14 cellular contexts compared by ENCODE assay signal in the genomic region with DNA sequence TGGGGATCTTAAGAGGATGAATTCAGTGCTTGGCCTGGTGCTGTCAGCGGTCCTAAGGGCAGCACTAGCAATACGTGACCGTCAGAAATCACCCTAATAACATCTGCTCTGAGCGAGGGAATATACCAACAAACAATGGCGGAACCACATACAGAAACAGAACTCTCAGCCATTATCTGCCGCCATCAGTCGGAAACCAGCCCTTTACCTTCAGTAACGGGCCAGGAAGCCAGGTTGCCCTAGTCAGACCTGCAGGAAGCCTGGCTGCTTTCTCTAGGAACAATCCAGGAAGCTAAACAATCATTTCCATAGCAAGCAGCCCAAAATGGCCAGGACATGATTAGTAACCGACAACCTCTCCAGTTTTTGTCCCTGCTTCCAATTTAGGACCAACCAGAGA. TPM values are rescaled to one million over a fixed set of nuclear protein-coding genes. Genes with fewer than 3 reads are reported as not detected.
DNase-seq lines count a peak whose midpoint lies in the region; ATAC-seq and TF ChIP-seq lines count a peak whose summit lies in the region.
"Had no signal": no experiment of that assay in that cellular context is flagged by ENCODE, and none has a peak within 500 bp of the region (broad histone marks: within the 10 kb centered on the region; RNA-seq: fewer than 3 reads in every experiment).

No MANE protein-coding gene starts in this region.

- no peak for ATAC-seq in stimulated activated effector memory CD8-positive, alpha-beta T cell treated with anti-CD3 and anti-CD28 coated beads, Interleukin-12 subunit alpha, Interleukin-12 subunit beta, amount 100 ng/mL, for 72 hours
- no peak for ATAC-seq in GM18511 (IDR thresholded peaks at IDR 0.05; ENCODE audit: unreplicated experiment)

- peak overlapping the region; percentile 5 for H3K9ac ChIP-seq in SK-N-MC (ENCODE audit: insufficient read length)
- H3K9ac ChIP-seq: GM23248 had no signal

- H3K27ac Mint-ChIP-seq in activated naive CD4-positive, alpha-beta T cell treated with anti-CD3 and anti-CD28 coated beads, Interleukin-2, amount 50 U/mL, for 24 hours, result peak overlapping the region; percentile 27
- peak overlapping the region; percentile 81 for H3K27ac Mint-ChIP-seq in endothelial cell (ENCODE audit: unreplicated experiment)
- H3K27ac Mint-ChIP-seq in stimulated activated effector memory CD8-positive, alpha-beta T cell treated with anti-CD3 and anti-CD28 coated beads, Interleukin-12 subunit alpha, Interleukin-12 subunit beta, amount 100 ng/mL, for 72 hours, result peak overlapping the region; percentile 88

- DNase-seq in activated naive CD4-positive, alpha-beta T cell (lab: John Stamatoyannopoulos, UW), result no peak
- DNase-seq in SK-N-MC (ENCODE audit: low read depth, low spot score), result no peak
- DNase-seq in endothelial cell (ENCODE audit: low spot score), result no peak
- no peak for DNase-seq in stimulated activated effector memory CD8-positive, alpha-beta T cell treated with anti-CD3 and anti-CD28 coated beads, Interleukin-12 subunit alpha, Interleukin-12 subunit beta, amount 100 ng/mL, for 72 hours (ENCODE audit: low spot score in 2 of 2)
- DNase-seq in CD1c-positive myeloid dendritic cell (ENCODE audit: extremely low spot score), result no peak
- DNase-seq in NCI-H187 treated with DMSO at 0.1 percent for 48 hours (lab: John Stamatoyannopoulos, UW), result no peak
- DNase-seq: activated effector memory CD4-positive, alpha-beta T cell treated with anti-CD3 and anti-CD28 coated beads, Interleukin-2, amount 50 U/mL, for 16 hours; GM23248; thyroid gland had no signal

- H3K9me3 ChIP-seq in SK-N-MC (ENCODE audit: low read depth, low read length), result no peaks in the 10 kb centered on the region
- H3K9me3 ChIP-seq: right atrium auricular region, thyroid gland had no signal

- H3K27me3 Mint-ChIP-seq in activated naive CD4-positive, alpha-beta T cell treated with anti-CD3 and anti-CD28 coated beads, Interleukin-2, amount 50 U/mL, for 24 hours, result no peaks in the 10 kb centered on the region
- peaks cover 17% of the 10 kb centered on the region for H3K27me3 Mint-ChIP-seq in endothelial cell (ENCODE audit: unreplicated experiment)

- peaks cover 66% of the 10 kb centered on the region for H3K4me1 Mint-ChIP-seq in activated naive CD4-positive, alpha-beta T cell treated with anti-CD3 and anti-CD28 coated beads, Interleukin-2, amount 50 U/mL, for 24 hours
- H3K4me1 Mint-ChIP-seq in endothelial cell (ENCODE audit: unreplicated experiment), result peaks cover 71% of the 10 kb centered on the region
- peaks cover 82% of the 10 kb centered on the region for H3K4me1 Mint-ChIP-seq in stimulated activated effector memory CD8-positive, alpha-beta T cell treated with anti-CD3 and anti-CD28 coated beads, Interleukin-12 subunit alpha, Interleukin-12 subunit beta, amount 100 ng/mL, for 72 hours

- no peak for TF ChIP-seq CTCF in endothelial cell (IDR thresholded peaks at IDR 0.05; ENCODE audit: unreplicated experiment)

- H3K36me3 Mint-ChIP-seq in activated naive CD4-positive, alpha-beta T cell treated with anti-CD3 and anti-CD28 coated beads, Interleukin-2, amount 50 U/mL, for 24 hours, result peaks cover 2% of the 10 kb centered on the region
- H3K36me3 Mint-ChIP-seq in endothelial cell (ENCODE audit: low read depth, unreplicated experiment), result peaks cover 30% of the 10 kb centered on the region
- peaks cover 88% of the 10 kb centered on the region for H3K36me3 Mint-ChIP-seq in stimulated activated effector memory CD8-positive, alpha-beta T cell treated with anti-CD3 and anti-CD28 coated beads, Interleukin-12 subunit alpha, Interleukin-12 subunit beta, amount 100 ng/mL, for 72 hours

- H3K4me3 ChIP-seq in SK-N-MC, result no peak overlapping the region
- H3K4me3 ChIP-seq: coronary artery, GM23248, lung, right atrium auricular region, thyroid gland had no signal

- H3K27ac ChIP-seq in SK-N-MC, result no peak overlapping the region
- H3K27ac ChIP-seq: coronary artery, GM23248, right atrium auricular region, thyroid gland had no signal

- H3K36me3 ChIP-seq in SK-N-MC (ENCODE audit: insufficient read depth, low read length), result peaks cover 53% of the 10 kb centered on the region
- H3K36me3 ChIP-seq: right atrium auricular region had no signal

- H3K9me3 Mint-ChIP-seq in activated naive CD4-positive, alpha-beta T cell treated with anti-CD3 and anti-CD28 coated beads, Interleukin-2, amount 50 U/mL, for 24 hours, result no peaks in the 10 kb centered on the region
- peaks cover 4% of the 10 kb centered on the region for H3K9me3 Mint-ChIP-seq in endothelial cell (ENCODE audit: unreplicated experiment)
- no peaks in the 10 kb centered on the region for H3K9me3 Mint-ChIP-seq in stimulated activated effector memory CD8-positive, alpha-beta T cell treated with anti-CD3 and anti-CD28 coated beads, Interleukin-12 subunit alpha, Interleukin-12 subunit beta, amount 100 ng/mL, for 72 hours

- no peak overlapping the region for H3K4me3 Mint-ChIP-seq in activated naive CD4-positive, alpha-beta T cell treated with anti-CD3 and anti-CD28 coated beads, Interleukin-2, amount 50 U/mL, for 24 hours
- H3K4me3 Mint-ChIP-seq in endothelial cell (ENCODE audit: unreplicated experiment), result peak overlapping the region; percentile 26
- H3K4me3 Mint-ChIP-seq in stimulated activated effector memory CD8-positive, alpha-beta T cell treated with anti-CD3 and anti-CD28 coated beads, Interleukin-12 subunit alpha, Interleukin-12 subunit beta, amount 100 ng/mL, for 72 hours, result peak overlapping the region; percentile 97

RNA-seq across cellular contexts. Expression of a gene that starts 5.6 kb away (rescaled TPM):
- total RNA-seq in endothelial cell (ENCODE audit: unreplicated experiment), result 40.1 TPM

RNA-seq across cellular contexts. Expression of a gene that starts 29.7 kb away (rescaled TPM):
- total RNA-seq in endothelial cell (ENCODE audit: unreplicated experiment), result 13.5 TPM

RNA-seq across cellular contexts. Expression of a gene that starts 37.1 kb away (rescaled TPM):
- total RNA-seq in endothelial cell (ENCODE audit: unreplicated experiment), result 26.9 TPM

RNA-seq across cellular contexts. Expression of a gene that starts 50.0 kb away (rescaled TPM):
- not detected for total RNA-seq in endothelial cell (ENCODE audit: unreplicated experiment)
- total RNA-seq: GM23248 had no signal

Comparison
In these comparisons a context has a peak if more than half of its experiments do, and no peak if none do; other contexts are left out.
1. H3K27ac Mint-ChIP-seq: peak in every context shown above with its lines; median percentile 88 in stimulated activated effector memory CD8-positive, alpha-beta T cell treated with anti-CD3 and anti-CD28 coated beads, Interleukin-12 subunit alpha, Interleukin-12 subunit beta, amount 100 ng/mL, for 72 hours; 81 in endothelial cell; 27 in activated naive CD4-positive, alpha-beta T cell treated with anti-CD3 and anti-CD28 coated beads, Interleukin-2, amount 50 U/mL, for 24 hours.